20 cellular contexts compared by ENCODE assay signal in genomic region chr11:114200785-114201184, GRCh38.
DNase-seq lines count a peak whose midpoint lies in the region; ATAC-seq and TF ChIP-seq lines count a peak whose summit lies in the region.
"Had no signal": no experiment of that assay in that cellular context is flagged by ENCODE, and none has a peak within 500 bp of the region (broad histone marks: within the 10 kb centered on the region; RNA-seq: fewer than 3 reads in every experiment).

No MANE protein-coding gene starts in this region.

- H3K9me3 Mint-ChIP-seq in memory B cell: no peaks in the 10 kb centered on the region
- H3K9me3 Mint-ChIP-seq: activated T-helper 2 cell treated with anti-CD3 and anti-CD28 coated beads, Interferon-gamma antibody, Interleukin-2, Interleukin-4, amounts not matched to agents 10 μg/mL and 5 μg/mL and 100 μg/mL, durations not matched to agents 14 hours and 24 hours and 36 hours had no signal

- H3K4me1 ChIP-seq in thoracic aorta (ENCODE audit: control insufficient read depth in 1 of 2, low read depth in 2 of 2): peaks cover 59 to 80% of the 10 kb centered on the region in 2 donors

- H3K4me3 Mint-ChIP-seq in memory B cell: no peak overlapping the region

- H3K27ac ChIP-seq in thoracic aorta: peak overlapping the region; percentile 90 to 95
- H3K27ac ChIP-seq: epithelial cell of prostate, HL-60, KMS-11 had no signal

- H3K36me3 Mint-ChIP-seq in memory B cell: no peaks in the 10 kb centered on the region

- peak overlapping the region; percentile 62 for H3K27ac Mint-ChIP-seq in memory B cell
- H3K27ac Mint-ChIP-seq: activated T-helper 2 cell treated with anti-CD3 and anti-CD28 coated beads, Interferon-gamma antibody, Interleukin-2, Interleukin-4, amounts not matched to agents 10 μg/mL and 5 μg/mL and 100 μg/mL, durations not matched to agents 14 hours and 24 hours and 36 hours had no signal

- H3K36me3 ChIP-seq in thoracic aorta: peaks cover 5% of the 10 kb centered on the region

- no peak overlapping the region for H3K4me3 ChIP-seq in thoracic aorta
- H3K4me3 ChIP-seq: Peyer's patch had no signal

- H3K9me3 ChIP-seq in thoracic aorta: no peaks in the 10 kb centered on the region
- H3K9me3 ChIP-seq: Peyer's patch had no signal

- peaks cover 8% of the 10 kb centered on the region for H3K4me1 Mint-ChIP-seq in memory B cell

- H3K27me3 Mint-ChIP-seq in memory B cell: peaks cover 3% of the 10 kb centered on the region

- TF ChIP-seq CTCF in thoracic aorta (IDR thresholded peaks at IDR 0.05): no peak

- ATAC-seq in memory B cell (ENCODE audit: low read depth) (no peak), thoracic aorta (ENCODE audit: insufficient number of reproducible peaks, low FRiP score, low read depth) (no peak)

- no peaks in the 10 kb centered on the region for H3K27me3 ChIP-seq in thoracic aorta (replicated peaks; ENCODE audit: insufficient read depth)
- H3K27me3 ChIP-seq: Peyer's patch had no signal

- DNase-seq in NCI-H1105 treated with DMSO at 0.1 percent for 48 hours (lab: John Stamatoyannopoulos, UW): peak; percentile 11
- DNase-seq in NCI-H1105 (lab: John Stamatoyannopoulos, UW): no peak
- peak; percentile 96 for DNase-seq in NCI-H69 (lab: John Stamatoyannopoulos, UW)
- DNase-seq in memory B cell (ENCODE audit: low spot score in 2 of 2): no peak
- DNase-seq in thoracic aorta (ENCODE audit: low spot score): no peak
- DNase-seq in DMS153 (lab: John Stamatoyannopoulos, UW): no peak
- no peak for DNase-seq in HT-29 (ENCODE audit: low spot score)
- DNase-seq in RKO (ENCODE audit: low spot score): no peak
- DNase-seq: 8988T, C1 segment of cervical spinal cord, DMS79 treated with DMSO at 0.1 percent for 48 hours, kidney glomerular epithelial cell, NCI-H1694, NCI-H526, Peyer's patch, SW 1271 had no signal

Comparison
In these comparisons a context has a peak if more than half of its experiments do, and no peak if none do; other contexts are left out.
1. DNase-seq: peak in NCI-H1105 treated with DMSO at 0.1 percent for 48 hours (single experiment) and NCI-H69 (single experiment); none in NCI-H1105 (single experiment), memory B cell (0 of 2), thoracic aorta (single experiment), DMS153 (single experiment), HT-29 (single experiment) and RKO (single experiment).